Comparison of ENCODE assay signal across 1 cellular context in the genomic region with DNA sequence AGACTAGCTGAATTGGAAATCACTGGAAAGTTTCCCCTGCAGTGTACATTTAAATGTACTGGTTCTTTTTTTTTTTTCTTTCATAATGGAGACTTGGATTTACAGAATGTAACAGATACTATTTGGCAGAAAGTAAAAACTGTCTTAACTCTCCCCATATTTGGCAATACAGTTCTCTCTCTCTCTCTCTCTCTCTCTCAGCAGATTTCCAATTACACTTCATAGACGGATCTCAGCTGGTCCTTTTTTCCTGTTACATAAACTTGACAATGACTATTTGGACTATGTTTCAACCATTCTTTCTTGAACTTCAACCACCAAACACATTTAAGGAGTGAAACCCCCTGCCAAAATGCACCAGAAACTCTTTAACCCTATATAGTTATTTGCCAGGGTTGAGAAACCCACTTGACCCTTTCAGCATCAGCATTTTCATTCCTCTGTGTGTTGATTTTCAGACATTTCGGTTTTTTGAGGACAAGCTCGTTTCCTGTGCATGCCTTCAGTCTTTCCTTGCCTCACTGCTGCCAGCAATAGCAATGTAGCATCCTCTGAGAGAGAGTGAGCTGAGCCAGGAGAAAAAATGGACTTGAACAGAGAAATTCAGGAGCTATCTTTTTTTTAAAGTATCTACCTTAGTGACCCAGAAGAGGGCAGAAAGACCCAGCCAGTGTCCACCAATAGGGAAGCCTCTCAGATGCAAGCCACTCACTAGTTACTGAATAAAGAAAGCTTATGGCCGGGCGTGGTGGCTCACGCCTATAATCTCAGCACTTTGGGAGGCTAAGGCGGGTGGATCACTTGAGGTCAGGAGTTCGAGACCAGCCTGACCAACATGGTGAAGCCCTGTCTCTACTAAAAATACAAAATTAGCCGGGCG.
TF ChIP-seq lines count a peak whose summit lies in the region.

No MANE protein-coding gene starts in this region.

TF ChIP-seq in IMR-90, 13 proteins besides CTCF, POLR2A, EP300 and RAD21 (continued from another document):
- TF ChIP-seq, protein P1, sequence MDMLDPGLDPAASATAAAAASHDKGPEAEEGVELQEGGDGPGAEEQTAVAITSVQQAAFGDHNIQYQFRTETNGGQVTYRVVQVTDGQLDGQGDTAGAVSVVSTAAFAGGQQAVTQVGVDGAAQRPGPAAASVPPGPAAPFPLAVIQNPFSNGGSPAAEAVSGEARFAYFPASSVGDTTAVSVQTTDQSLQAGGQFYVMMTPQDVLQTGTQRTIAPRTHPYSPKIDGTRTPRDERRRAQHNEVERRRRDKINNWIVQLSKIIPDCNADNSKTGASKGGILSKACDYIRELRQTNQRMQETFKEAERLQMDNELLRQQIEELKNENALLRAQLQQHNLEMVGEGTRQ (IDR thresholded peaks at IDR 0.05; ENCODE audit: low read depth, low read length) = no peak
